ENCODE assay signal across 9 cellular contexts in the genomic region with DNA sequence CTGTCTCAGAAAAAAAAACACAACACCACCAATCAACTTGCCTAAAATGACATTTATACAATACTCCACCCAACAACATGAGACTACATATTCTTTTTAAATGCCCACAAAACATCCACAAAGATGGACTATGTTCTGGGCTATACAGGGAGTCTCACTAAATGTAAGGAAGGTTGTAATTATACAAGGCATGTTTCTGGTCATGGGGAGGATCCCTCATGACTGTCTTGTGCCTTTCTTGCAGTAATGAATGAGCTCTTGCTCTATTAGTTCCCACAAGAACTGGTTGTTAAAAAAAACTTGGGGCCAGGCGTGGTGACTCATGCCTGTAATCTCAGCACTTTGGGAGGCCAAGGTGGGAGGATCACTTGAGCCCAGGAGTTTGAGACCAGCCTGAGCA. TPM values are rescaled to one million over a fixed set of nuclear protein-coding genes. Genes with fewer than 3 reads are reported as not detected.
"Had no signal": no experiment of that assay in that cellular context is flagged by ENCODE, and none has a peak within 500 bp of the region (broad histone marks: within the 10 kb centered on the region; RNA-seq: fewer than 3 reads in every experiment).

No MANE protein-coding gene starts in this region.

- H3K4me2 ChIP-seq: GM23338 had no signal

- H3K27ac ChIP-seq: HL-60 had no signal

- ATAC-seq: GM23338 had no signal

- DNase-seq: H9, HCEC 1CT, IMR-90, KBM-7 had no signal

- FAIRE-seq: H1, H54 had no signal

- H2AFZ ChIP-seq: GM23338 had no signal

- H3K4me3 ChIP-seq: GM23338 had no signal

RNA-seq across cellular contexts. Expression of gene SLC3A1, which starts 17.5 kb away (rescaled TPM):
- total RNA-seq: H1, HT1080, IMR-90 had no signal
- polyA plus RNA-seq: H1, IMR-90 had no signal
